8 cellular contexts compared by ENCODE assay signal in the genomic region with DNA sequence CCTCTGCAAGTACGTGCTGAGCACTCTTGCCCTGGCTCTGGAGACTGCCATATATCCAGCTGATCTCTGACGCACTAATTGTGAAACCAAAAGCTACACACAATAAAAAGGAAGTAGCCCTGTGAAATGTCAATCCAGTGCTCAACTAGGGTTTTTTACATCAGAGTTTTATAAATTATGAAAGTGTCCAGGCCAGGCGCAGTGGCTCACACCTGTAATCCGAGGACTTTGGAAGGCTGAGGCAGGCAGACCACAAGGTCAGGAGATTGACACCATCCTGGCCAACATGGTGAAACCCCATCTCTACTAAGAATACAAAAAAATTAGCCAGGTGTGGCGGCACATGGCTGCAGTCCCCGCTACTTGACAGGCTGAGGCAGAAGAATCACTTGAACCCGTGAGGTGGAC. TPM values are rescaled to one million over a fixed set of nuclear protein-coding genes. Genes with fewer than 3 reads are reported as not detected.
DNase-seq lines count a peak whose midpoint lies in the region; ATAC-seq and TF ChIP-seq lines count a peak whose summit lies in the region.

No MANE protein-coding gene starts in this region.

- no peaks in the 10 kb centered on the region for H3K27me3 Mint-ChIP-seq in effector memory CD8-positive, alpha-beta T cell

- no peak for TF ChIP-seq CTCF in GM06990 (IDR thresholded peaks at IDR 0.05; ENCODE audit: insufficient read depth, low read length, poor library complexity, severe bottlenecking)
- TF ChIP-seq CTCF in GM20000 (IDR thresholded peaks at IDR 0.05; ENCODE audit: extremely low read depth, missing control alignments): no peak
- no peak for TF ChIP-seq CTCF in sigmoid colon (IDR thresholded peaks at IDR 0.05)

- H3K27me3 ChIP-seq in GM06990 (replicated peaks; ENCODE audit: control insufficient read depth, insufficient read depth, low read length) (no peaks in the 10 kb centered on the region), sigmoid colon (no peaks in the 10 kb centered on the region)

- peak; percentile 95 for ATAC-seq in HG03460 (IDR thresholded peaks at IDR 0.05; ENCODE audit: unreplicated experiment)
- peak; percentile 100 for ATAC-seq in effector memory CD8-positive, alpha-beta T cell (replicated peaks)

- peak overlapping the region; percentile 68 to 72 for H3K4me3 Mint-ChIP-seq in effector memory CD8-positive, alpha-beta T cell

- 59 to 85% methylated on average over 7 of the region's 7 CpGs for WGBS in sigmoid colon, 2 donors

- no peak for TF ChIP-seq EP300 in sigmoid colon (IDR thresholded peaks at IDR 0.05)

- peaks cover 5% of the 10 kb centered on the region for H3K36me3 Mint-ChIP-seq in effector memory CD8-positive, alpha-beta T cell (ENCODE audit: insufficient read depth)

- H3K4me3 ChIP-seq in GM06990 (replicated peaks; ENCODE audit: low read depth, low read length): peak overlapping the region; percentile 13; the same call in 1 of the 2 replicates
- no peak overlapping the region for H3K4me3 ChIP-seq in sigmoid colon

- peak overlapping the region; percentile 96 to 97 for H3K27ac Mint-ChIP-seq in effector memory CD8-positive, alpha-beta T cell

- no peak for TF ChIP-seq POLR2A in sigmoid colon (IDR thresholded peaks at IDR 0.05)

- no peaks in the 10 kb centered on the region for H3K4me1 ChIP-seq in sigmoid colon

- H3K9me3 Mint-ChIP-seq in effector memory CD8-positive, alpha-beta T cell: no peaks in the 10 kb centered on the region

- DNase-seq in GM06990 (ENCODE audit: extremely low read depth, insufficient read length) (peak; percentile 83), GM20000 (ENCODE audit: low spot score) (peak; percentile 62), activated gamma-delta T cell (lab: John Stamatoyannopoulos, UW) (no peak), superior temporal gyrus (ENCODE audit: extremely low spot score) (no peak), NCI-H1694 (lab: John Stamatoyannopoulos, UW) (no peak), sigmoid colon (no peak)
- DNase-seq in effector memory CD8-positive, alpha-beta T cell: peak; percentile 25 to 40 (median 26)

- H3K36me3 ChIP-seq in GM06990 (ENCODE audit: control insufficient read depth, insufficient read depth, low read length) (no peaks in the 10 kb centered on the region), sigmoid colon (peaks cover 0 to 4% (median 0%) of the 10 kb centered on the region in 4 donors)

- peaks cover 0 to 6% (median 1%) of the 10 kb centered on the region in 4 donors for H3K9me3 ChIP-seq in sigmoid colon

- intact Hi-C loops in sigmoid colon (cut with DNase I): loop anchor here (10.0 kb wide), 1 partner anchor 198 kb away; no protein-coding TSS in a partner anchor

- H3K4me1 Mint-ChIP-seq in effector memory CD8-positive, alpha-beta T cell (ENCODE audit: low read depth in 2 of 2): peaks cover 4 to 7% of the 10 kb centered on the region in 2 donors

- H3K27ac ChIP-seq in sigmoid colon: peak overlapping the region in 1 of 4 donors; percentile 18

RNA-seq across cellular contexts. Expression of a gene that starts 24.5 kb away (rescaled TPM):
- 10 to 100 TPM; 19.1 to 61.6 (median 30.4) TPM for total RNA-seq in sigmoid colon
- 10 to 100 TPM; 12.0 to 14.3 (median 12.8) TPM for polyA plus RNA-seq in sigmoid colon

RNA-seq across cellular contexts. Expression of a gene that starts 25.1 kb away (rescaled TPM):
- 1 to 10 TPM; 3.1 to 7.6 (median 5.5) TPM for total RNA-seq in sigmoid colon
- 1 to 10 TPM; 4.2 to 8.3 (median 4.6) TPM for polyA plus RNA-seq in sigmoid colon

Comparison
In these comparisons a context has a peak if more than half of its experiments do, and no peak if none do; other contexts are left out.
1. DNase-seq: peak in GM06990 (single experiment), GM20000 (single experiment) and effector memory CD8-positive, alpha-beta T cell (3 of 3); none in activated gamma-delta T cell (single experiment), superior temporal gyrus (single experiment), NCI-H1694 (single experiment) and sigmoid colon (single experiment).